Comparison of ENCODE assay signal across 8 cellular contexts in the genomic region with DNA sequence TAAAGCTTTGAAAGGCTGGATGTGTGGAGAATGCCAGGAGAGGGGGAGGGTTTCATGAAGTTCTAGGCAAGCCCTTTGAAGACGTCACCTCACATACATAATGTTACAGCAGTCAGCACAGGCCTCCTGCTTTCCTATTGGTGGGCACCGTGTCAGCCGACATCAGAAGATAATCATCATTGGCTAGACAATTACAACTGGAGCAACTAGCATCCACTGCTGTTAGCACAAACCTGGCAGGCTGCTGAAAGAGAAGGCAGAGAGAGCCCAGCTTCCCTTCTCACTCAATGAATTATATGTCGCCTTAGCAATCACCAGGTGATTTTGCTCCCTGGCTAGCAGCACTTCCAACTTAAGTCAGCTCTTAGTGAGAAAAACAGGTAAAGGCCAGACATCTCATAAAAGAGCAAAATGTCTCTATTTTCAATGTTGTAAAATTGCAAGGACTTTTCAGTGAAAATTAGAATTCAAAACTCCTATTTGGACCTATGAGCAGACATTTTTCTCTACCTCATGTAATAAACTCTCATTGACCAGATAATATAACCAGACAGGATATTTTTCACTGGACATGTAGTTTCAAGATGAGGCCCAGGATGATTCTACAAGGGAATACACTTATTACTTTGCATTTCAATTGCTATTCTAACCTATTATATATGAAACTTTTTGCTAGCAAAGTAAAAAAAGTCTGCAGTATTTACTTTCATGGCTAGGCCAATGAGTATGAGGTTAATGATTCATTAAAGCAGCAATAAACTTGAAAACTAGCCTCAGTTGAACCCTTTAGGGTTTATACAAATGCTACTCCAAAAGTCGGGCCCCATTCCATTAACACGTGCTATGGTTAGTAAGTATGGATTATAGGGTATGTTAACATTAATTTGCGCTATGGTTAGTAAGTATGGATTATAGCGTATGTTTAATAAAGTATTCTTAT. TPM values are rescaled to one million over a fixed set of nuclear protein-coding genes. Genes with fewer than 3 reads are reported as not detected.
DNase-seq lines count a peak whose midpoint lies in the region; ATAC-seq and TF ChIP-seq lines count a peak whose summit lies in the region.

No MANE protein-coding gene starts in this region.

- intact Hi-C loops in uterus (cut with DNase I; ENCODE audit: low total_unique reads): no loop called here

- H3K36me3 Mint-ChIP-seq in IgD-negative memory B cell: no peaks in the 10 kb centered on the region

- peak overlapping the region; percentile 31 to 61 for H3K27ac ChIP-seq in uterus

- no peaks in the 10 kb centered on the region for H3K9me3 ChIP-seq in uterus

- peak overlapping the region in 2 of 4 donors; percentile 58 to 79 for H3K4me3 Mint-ChIP-seq in IgD-negative memory B cell

- H3K4me1 ChIP-seq in uterus: no peaks in the 10 kb centered on the region

- DNase-seq in Daoy (ENCODE audit: low read depth) (peak; percentile 67), glomerular visceral epithelial cell (ENCODE audit: extremely low spot score) (peak; percentile 95), pons (ENCODE audit: low spot score) (peak; percentile 99), uterus (peak; percentile 74 to 89)
- DNase-seq in activated naive CD4-positive, alpha-beta T cell treated with anti-CD3 and anti-CD28 coated beads, Interleukin-2, amount 50 U/mL, for 16 hours: peak; percentile 75

- no peak for TF ChIP-seq CTCF in uterus (IDR thresholded peaks at IDR 0.05)

- H3K36me3 ChIP-seq in uterus: no peaks in the 10 kb centered on the region

- ATAC-seq in GM21619 (IDR thresholded peaks at IDR 0.05; ENCODE audit: unreplicated experiment): peak; percentile 71

- no peaks in the 10 kb centered on the region for H3K9me3 Mint-ChIP-seq in IgD-negative memory B cell

- H3K27me3 ChIP-seq in uterus: no peaks in the 10 kb centered on the region

- H3K4me3 ChIP-seq in uterus: no peak overlapping the region

- H3K4me1 Mint-ChIP-seq in IgD-negative memory B cell: peaks cover 14 to 19% (median 18%) of the 10 kb centered on the region in 3 donors

- TF ChIP-seq POLR2A in Raji (IDR thresholded peaks at IDR 0.05; ENCODE audit: insufficient read depth, low read depth, low read length): peak; percentile 98
- peak; percentile 30 to 37 for TF ChIP-seq POLR2A in uterus (IDR thresholded peaks at IDR 0.05)

- H3K27ac Mint-ChIP-seq in IgD-negative memory B cell: peak overlapping the region; percentile 20 to 84 (median 41)

- peaks cover 1% of the 10 kb centered on the region for H3K27me3 Mint-ChIP-seq in IgD-negative memory B cell

RNA-seq across cellular contexts. Expression of gene ELOVL6, which starts 4.3 kb away (rescaled TPM):
- 3.9 and 11.9 TPM in 2 replicates for total RNA-seq in Daoy (2014; rRNA removed; shearing (Covaris generic))
- 0.08 TPM for polyA plus RNA-seq in IgD-negative memory B cell
- 10 to 100 TPM in 1 of 4 donors, 1 to 10 TPM in 2, not detected in 1; 5.5 to 12.9 (median 9.7) TPM for total RNA-seq in uterus
